ENCODE assay signal across 8 cellular contexts in the genomic region with DNA sequence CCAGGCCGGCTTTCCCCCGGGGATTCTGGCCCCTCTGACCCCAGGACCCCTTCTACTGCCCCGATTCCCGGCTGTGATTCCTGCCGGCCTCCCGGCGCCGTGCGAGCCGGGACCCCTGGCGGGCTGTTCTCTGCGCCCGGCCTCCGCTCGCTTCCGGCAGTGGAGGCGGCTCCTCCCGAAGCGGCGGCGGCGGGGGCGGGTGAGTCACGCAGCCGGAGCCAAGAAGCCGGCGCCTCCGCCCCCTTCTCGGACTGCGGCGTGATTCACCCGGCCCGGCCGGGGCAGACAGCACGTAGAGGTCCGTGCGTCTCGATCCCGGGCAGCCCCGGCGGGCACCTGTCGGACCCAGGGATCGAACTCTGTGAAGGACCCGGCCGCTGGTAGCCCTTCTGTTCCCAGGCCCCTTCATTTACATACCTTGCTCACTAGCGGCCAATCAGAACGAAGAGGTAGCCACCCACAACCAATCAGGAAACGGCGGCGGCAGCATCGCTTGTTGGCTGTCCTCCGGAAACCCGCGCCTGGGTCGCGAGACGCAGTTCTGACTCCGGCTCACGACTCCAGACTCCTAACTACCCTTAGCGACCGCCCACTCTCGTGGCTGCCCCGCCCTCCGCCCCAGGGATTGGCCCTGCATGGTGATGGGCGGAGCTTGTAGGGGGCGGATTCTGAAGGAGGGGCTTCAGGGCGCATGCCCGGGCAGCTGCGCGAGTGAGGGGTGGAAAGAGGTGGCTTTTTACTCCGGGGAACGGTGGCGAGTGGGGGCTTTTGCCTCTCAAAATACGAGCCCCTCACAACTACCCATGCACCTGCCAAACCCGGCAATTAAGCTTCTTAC. TPM values are rescaled to one million over a fixed set of nuclear protein-coding genes. Genes with fewer than 3 reads are reported as not detected.
A peak's percentile ranks its signal among the peaks of the same experiment; 100 is the strongest.
DNase-seq lines count a peak whose midpoint lies in the region; ATAC-seq, FAIRE-seq and TF ChIP-seq lines count a peak whose summit lies in the region.

A gene with protein sequence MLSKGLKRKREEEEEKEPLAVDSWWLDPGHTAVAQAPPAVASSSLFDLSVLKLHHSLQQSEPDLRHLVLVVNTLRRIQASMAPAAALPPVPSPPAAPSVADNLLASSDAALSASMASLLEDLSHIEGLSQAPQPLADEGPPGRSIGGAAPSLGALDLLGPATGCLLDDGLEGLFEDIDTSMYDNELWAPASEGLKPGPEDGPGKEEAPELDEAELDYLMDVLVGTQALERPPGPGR (minus strand): TSS at position 543 of the 838 bp plus-strand sequence. CDS start 2,446 bp downstream, outside the sequence.

- peak within 1 kb of the TSS; percentile 96 to 99 for H3K4me3 ChIP-seq in kidney (ENCODE audit: low read length in 2 of 2)

- H3K4me1 ChIP-seq in kidney (ENCODE audit: control insufficient read depth in 1 of 2, insufficient read depth in 1 of 2, low read depth in 1 of 2, low read length in 2 of 2) = peaks cover 3 to 7% of the 10 kb centered on the region in 2 donors

- peak within 1 kb of the TSS; percentile 96 to 98 for H3K27ac ChIP-seq in kidney (ENCODE audit: low read depth in 2 of 2, low read length in 2 of 2)

- DNase-seq in Ammon's horn (ENCODE audit: low spot score) (peak; percentile 100), NCI-H460 (ENCODE audit: extremely low read depth, low read depth) (peak; percentile 98), cerebellum (ENCODE audit: low spot score) (peak; percentile 100), kidney (peak; percentile 100)
- peak; percentile 100 for DNase-seq in activated CD4-positive, alpha-beta T cell treated with anti-CD3 and anti-CD28 coated beads for 1 hour
- peak; percentile 100 for DNase-seq in stimulated activated CD4-positive, alpha-beta T cell treated with anti-CD3 and anti-CD28 coated beads, Interleukin-15, amount 100 ng/mL, for 24 hours

- no peaks in the 10 kb centered on the region for H3K9me3 ChIP-seq in kidney (ENCODE audit: control insufficient read depth in 1 of 2, low read length in 2 of 2)

- ATAC-seq in GM19043 (IDR thresholded peaks at IDR 0.05; ENCODE audit: low read depth, unreplicated experiment) (peak; percentile 82), HG03378 (IDR thresholded peaks at IDR 0.05; ENCODE audit: unreplicated experiment) (peak; percentile 65)

- H3K9ac ChIP-seq in kidney (ENCODE audit: low read length in 2 of 2) = peak within 1 kb of the TSS; percentile 81 to 99

- H3K36me3 ChIP-seq in kidney (ENCODE audit: control insufficient read depth in 1 of 2, insufficient read depth in 2 of 2, low read length in 2 of 2) = peaks cover 4 to 18% of the 10 kb centered on the region in 2 donors

- TF ChIP-seq CTCF in kidney (IDR thresholded peaks at IDR 0.05; ENCODE audit: borderline replicate concordance, extremely low read depth, insufficient read depth) = peak; percentile 50

- FAIRE-seq in kidney (lab: Jason Lieb, UNC) = peak; percentile 98

- intact Hi-C loops in kidney (cut with DNase I) = no loop called here

RNA-seq across cellular contexts. Expression of the gene that starts here (rescaled TPM):
- 6.3 TPM in 2 replicates for total RNA-seq in NCI-H460 (2014; rRNA removed; shearing (Covaris generic))
- 6.5 and 6.6 TPM in 2 replicates for polyA plus RNA-seq in NCI-H460 (2014; cell fraction: nucleus; rRNA removed)
- total RNA-seq in cerebellum (2.1 TPM), kidney (14.8 TPM)
- polyA plus RNA-seq in kidney (ENCODE audit: insufficient read depth, low read depth, low replicate concordance) = 18.2 TPM

Comparison
In these comparisons a context has a peak if more than half of its experiments do, and no peak if none do; other contexts are left out.
1. Peak in every context shown above with its lines: DNase-seq, ATAC-seq, H3K4me3 ChIP-seq and H3K27ac ChIP-seq.